In the genomic region with DNA sequence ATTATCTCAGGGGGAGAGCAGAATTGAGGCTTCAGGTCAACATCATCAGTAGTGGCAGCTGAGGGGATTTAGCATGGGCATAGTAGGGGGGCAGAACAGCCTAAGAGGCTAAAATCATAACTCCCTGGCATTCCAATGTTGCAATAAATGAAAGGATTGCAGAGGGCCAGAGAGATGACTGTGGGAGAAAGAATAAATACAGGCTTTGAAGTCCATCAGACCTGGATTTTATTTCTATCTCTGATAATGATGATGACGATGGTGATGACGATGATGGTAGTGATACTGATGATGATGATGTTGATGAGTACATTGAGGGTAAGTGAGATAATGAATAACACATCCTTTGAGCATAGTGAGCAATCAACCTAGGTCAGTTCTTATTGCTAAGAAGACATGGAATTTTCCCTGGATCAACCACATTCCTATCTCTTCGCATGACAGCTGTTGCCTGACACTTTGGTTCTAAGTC, we compare ENCODE assay signal across 25 cellular contexts.
DNase-seq lines count a peak whose midpoint lies in the region; ATAC-seq, FAIRE-seq and TF ChIP-seq lines count a peak whose summit lies in the region.
"Had no signal": no experiment of that assay in that cellular context is flagged by ENCODE, and none has a peak within 500 bp of the region (broad histone marks: within the 10 kb centered on the region; RNA-seq: fewer than 3 reads in every experiment).

No MANE protein-coding gene starts in this region.

- no peak overlapping the region for H2AFZ ChIP-seq in astrocyte (ENCODE audit: low read depth, low read length)

- no peaks in the 10 kb centered on the region for H3K79me2 ChIP-seq in astrocyte (ENCODE audit: insufficient read depth, low read length)

- no peak overlapping the region for H3K4me3 Mint-ChIP-seq in astrocyte (ENCODE audit: unreplicated experiment)
- H3K4me3 Mint-ChIP-seq in activated CD4-positive, alpha-beta T cell treated with anti-CD3 and anti-CD28 coated beads, Interleukin-2, amount 10 ng/mL, durations not matched to agents 24 days and 14 days: no peak overlapping the region
- H3K4me3 Mint-ChIP-seq: activated naive CD8-positive, alpha-beta T cell; brain; IgD-negative memory B cell; nephron had no signal

- H3K9me3 Mint-ChIP-seq in astrocyte (ENCODE audit: unreplicated experiment): peaks cover 2% of the 10 kb centered on the region
- no peaks in the 10 kb centered on the region for H3K9me3 Mint-ChIP-seq in activated CD4-positive, alpha-beta T cell treated with anti-CD3 and anti-CD28 coated beads, Interleukin-2, amount 10 ng/mL, durations not matched to agents 24 days and 14 days
- H3K9me3 Mint-ChIP-seq: endodermal cell, nephron had no signal

- peak; percentile 60 for FAIRE-seq in astrocyte (lab: Jason Lieb, UNC)
- FAIRE-seq: GM18507, small intestine had no signal

- H3K4me1 ChIP-seq in astrocyte (ENCODE audit: insufficient read depth, low read length): no peaks in the 10 kb centered on the region
- H3K4me1 ChIP-seq: colonic mucosa, stomach had no signal

- no peaks in the 10 kb centered on the region for H3K36me3 ChIP-seq in astrocyte (ENCODE audit: insufficient read depth, low read length)
- H3K36me3 ChIP-seq: colonic mucosa, stomach had no signal

- H3K4me2 ChIP-seq in astrocyte (ENCODE audit: low read length): no peak overlapping the region

- peak; percentile 3 for DNase-seq in AG08396 (ENCODE audit: low spot score)
- peak; percentile 23 for DNase-seq in HCEC 1CT
- DNase-seq in astrocyte (ENCODE audit: low read depth): no peak
- DNase-seq in iris pigment epithelial cell (ENCODE audit: low read depth): peak; percentile 37
- DNase-seq in DMS79 treated with DMSO at 0.1 percent for 48 hours (lab: John Stamatoyannopoulos, UW): no peak
- DNase-seq in activated CD4-positive, CD25-positive, alpha-beta regulatory T cell treated with anti-CD3 and anti-CD28 coated beads, Interleukin-2, amount 50 U/mL, for 72 hours: no peak
- no peak for DNase-seq in activated CD4-positive, alpha-beta T cell treated with anti-CD3 and anti-CD28 coated beads, Interleukin-2, amount 10 ng/mL, durations not matched to agents 24 days and 14 days
- DNase-seq: activated CD4-positive, CD25-positive, alpha-beta regulatory T cell; activated CD8-positive, alpha-beta memory T cell treated with anti-CD3 and anti-CD28 coated beads for 24 hours; colonic mucosa; DND-41; endodermal cell; hypothalamus; NCI-H187 treated with DMSO at 0.1 percent for 48 hours; small intestine; stimulated activated CD4-positive, alpha-beta T cell treated with anti-CD3 and anti-CD28 coated beads, Interleukin-4, amount 100 ng/mL, for 1 hour; stomach; T-helper 9 cell had no signal

- no peaks in the 10 kb centered on the region for H4K20me1 ChIP-seq in astrocyte (ENCODE audit: insufficient read depth, low read length)

- H3K4me3 ChIP-seq in astrocyte (ENCODE audit: insufficient read depth, low read depth, low read length): no peak overlapping the region
- H3K4me3 ChIP-seq: colonic mucosa, stomach had no signal

- H3K27me3 Mint-ChIP-seq in astrocyte (ENCODE audit: low read depth, unreplicated experiment): peaks cover 31% of the 10 kb centered on the region
- H3K27me3 Mint-ChIP-seq in activated CD4-positive, alpha-beta T cell treated with anti-CD3 and anti-CD28 coated beads, Interleukin-2, amount 10 ng/mL, durations not matched to agents 24 days and 14 days: no peaks in the 10 kb centered on the region
- H3K27me3 Mint-ChIP-seq: activated naive CD8-positive, alpha-beta T cell; IgD-negative memory B cell had no signal

- no peak overlapping the region for H3K27ac Mint-ChIP-seq in astrocyte (ENCODE audit: unreplicated experiment)
- H3K27ac Mint-ChIP-seq in activated CD4-positive, alpha-beta T cell treated with anti-CD3 and anti-CD28 coated beads, Interleukin-2, amount 10 ng/mL, durations not matched to agents 24 days and 14 days: no peak overlapping the region
- H3K27ac Mint-ChIP-seq: activated naive CD8-positive, alpha-beta T cell; brain; endodermal cell; IgD-negative memory B cell; nephron had no signal

- intact Hi-C loops in activated CD4-positive, alpha-beta T cell treated with anti-CD3 and anti-CD28 coated beads, Interleukin-2, amount 10 ng/mL, durations not matched to agents 24 days and 14 days (cut with micrococcal nuclease): no loop called here

- no peak overlapping the region for H3K9ac ChIP-seq in astrocyte (ENCODE audit: low read length)

- H3K4me1 Mint-ChIP-seq in astrocyte (ENCODE audit: low read depth, unreplicated experiment): peaks cover 1% of the 10 kb centered on the region
- H3K4me1 Mint-ChIP-seq in activated CD4-positive, alpha-beta T cell treated with anti-CD3 and anti-CD28 coated beads, Interleukin-2, amount 10 ng/mL, durations not matched to agents 24 days and 14 days: no peaks in the 10 kb centered on the region
- H3K4me1 Mint-ChIP-seq: brain, IgD-negative memory B cell had no signal

- H3K27me3 ChIP-seq in astrocyte (ENCODE audit: insufficient read depth, low read length): no peaks in the 10 kb centered on the region
- H3K27me3 ChIP-seq: colonic mucosa, stomach had no signal

- no peak for ATAC-seq in HG03457 (IDR thresholded peaks at IDR 0.05; ENCODE audit: unreplicated experiment)
- ATAC-seq: SK-N-SH treated with all-trans-retinoic acid at 6 μM for 48 hours had no signal

- no peak overlapping the region for H3K27ac ChIP-seq in astrocyte (ENCODE audit: low read depth, low read length)
- H3K27ac ChIP-seq: colonic mucosa, stomach had no signal

- TF ChIP-seq CTCF in astrocyte (IDR thresholded peaks at IDR 0.05; ENCODE audit: insufficient read depth, low read depth, low read length): no peak

- no peaks in the 10 kb centered on the region for H3K36me3 Mint-ChIP-seq in astrocyte (ENCODE audit: low read depth, unreplicated experiment)
- no peaks in the 10 kb centered on the region for H3K36me3 Mint-ChIP-seq in activated CD4-positive, alpha-beta T cell treated with anti-CD3 and anti-CD28 coated beads, Interleukin-2, amount 10 ng/mL, durations not matched to agents 24 days and 14 days (ENCODE audit: low read depth)
- H3K36me3 Mint-ChIP-seq: activated naive CD8-positive, alpha-beta T cell; brain; IgD-negative memory B cell had no signal

- H3K9me3 ChIP-seq in astrocyte (ENCODE audit: insufficient read depth, low read depth, low read length): no peaks in the 10 kb centered on the region
- H3K9me3 ChIP-seq: colonic mucosa, stomach had no signal

Comparison
In these comparisons a context has a peak if more than half of its experiments do, and no peak if none do; other contexts are left out.
1. DNase-seq: peak in AG08396 (single experiment), HCEC 1CT (single experiment) and iris pigment epithelial cell (single experiment); none in astrocyte (single experiment), DMS79 treated with DMSO at 0.1 percent for 48 hours (single experiment), activated CD4-positive, CD25-positive, alpha-beta regulatory T cell treated with anti-CD3 and anti-CD28 coated beads, Interleukin-2, amount 50 U/mL, for 72 hours (single experiment) and activated CD4-positive, alpha-beta T cell treated with anti-CD3 and anti-CD28 coated beads, Interleukin-2, amount 10 ng/mL, durations not matched to agents 24 days and 14 days (single experiment).